ENCODE assay signal across 20 cellular contexts in genomic region chr1:54077359-54077758, GRCh38. TPM values are rescaled to one million over a fixed set of nuclear protein-coding genes. Genes with fewer than 3 reads are reported as not detected.
DNase-seq lines count a peak whose midpoint lies in the region; ATAC-seq and TF ChIP-seq lines count a peak whose summit lies in the region.
"Had no signal": no experiment of that assay in that cellular context is flagged by ENCODE, and none has a peak within 500 bp of the region (broad histone marks: within the 10 kb centered on the region; RNA-seq: fewer than 3 reads in every experiment).

No MANE protein-coding gene starts in this region.

- ATAC-seq in left colon (peak; percentile 16), left lung (no peak)
- ATAC-seq: CD8-positive, alpha-beta T cell; GM12878 had no signal

- intact Hi-C loops in left colon (cut with DNase I, micrococcal nuclease), result no loop called here
- intact Hi-C loops in prostate gland (cut with DNase I), result no loop called here
- intact Hi-C loops in left lung (cut with DNase I), result no loop called here

- no peak for TF ChIP-seq CTCF in C4-2B (conservative IDR thresholded peaks at IDR 0.05)
- no peak for TF ChIP-seq CTCF in VCaP (conservative IDR thresholded peaks at IDR 0.05)
- no peak for TF ChIP-seq CTCF in prostate gland (IDR thresholded peaks at IDR 0.05)
- no peak for TF ChIP-seq CTCF in left lung (IDR thresholded peaks at IDR 0.05)

- H3K27ac ChIP-seq in C4-2B (peak overlapping the region; percentile 65; the same call in 1 of the 2 replicates), VCaP (peak overlapping the region; percentile 81), prostate gland (peak overlapping the region; percentile 41 to 71), left lung (no peak overlapping the region)
- H3K27ac ChIP-seq: BLaER1 had no signal

- H3K36me3 ChIP-seq in prostate gland (no peaks in the 10 kb centered on the region), left lung (peaks cover 0 to 3% of the 10 kb centered on the region in 2 donors)

- DNase-seq in left colon, result no peak
- no peak for DNase-seq in prostate gland (ENCODE audit: low spot score)
- no peak for DNase-seq in RPMI8226
- no peak for DNase-seq in left lung
- no peak for DNase-seq in T1000 (lab: John Stamatoyannopoulos, UW)
- no peak for DNase-seq in GM19240 (ENCODE audit: insufficient read length, low spot score)
- DNase-seq: Calu3; CD8-positive, alpha-beta T cell; DMS 273 treated with DMSO at 0.1 percent for 48 hours; DMS53; DND-41; EL; H9 had no signal

- no peaks in the 10 kb centered on the region for H3K9me3 ChIP-seq in prostate gland
- no peaks in the 10 kb centered on the region for H3K9me3 ChIP-seq in left lung
- H3K9me3 ChIP-seq: BLaER1 had no signal

- no peak for TF ChIP-seq POLR2A in prostate gland (IDR thresholded peaks at IDR 0.05)

- H3K4me1 ChIP-seq in prostate gland (replicated peaks) (peaks cover 6% of the 10 kb centered on the region), left lung (no peaks in the 10 kb centered on the region)
- H3K4me1 ChIP-seq: BLaER1 had no signal

- H3K4me3 ChIP-seq in prostate gland, result no peak overlapping the region
- H3K4me3 ChIP-seq in left lung, result no peak overlapping the region
- H3K4me3 ChIP-seq: BLaER1, GM12878 had no signal

- H3K27me3 ChIP-seq in prostate gland (replicated peaks; ENCODE audit: insufficient read depth) (no peaks in the 10 kb centered on the region), left lung (no peaks in the 10 kb centered on the region)
- H3K27me3 ChIP-seq: BLaER1 had no signal

RNA-seq across cellular contexts. Expression of gene TCEANC2, which starts 24.0 kb away (rescaled TPM):
- total RNA-seq in left colon (1 to 10 TPM; 3.4 to 4.4 TPM), prostate gland (1 to 10 TPM; 2.5 to 5.0 TPM), left lung (1 to 10 TPM; 5.2 to 5.8 TPM)

RNA-seq across cellular contexts. Expression of gene TMEM59, which starts 24.4 kb away (rescaled TPM):
- total RNA-seq in left colon (1,000 to 10,000 TPM in 1 of 2 donors, 100 to 1,000 TPM in 1; 782 to 1,105 TPM), prostate gland (100 to 1,000 TPM; 394 to 817 TPM), left lung (100 to 1,000 TPM; 354 to 468 TPM)

RNA-seq across cellular contexts. Expression of gene LDLRAD1, which starts 59.4 kb away (rescaled TPM):
- total RNA-seq in left colon (not detected), prostate gland (1 to 10 TPM in 1 of 2 donors, under 1 TPM in 1; 0.55 to 3.3 TPM), left lung (1 to 10 TPM in 1 of 2 donors, not detected in 1; 6.5 TPM)
- total RNA-seq: A673; Calu3; CD8-positive, alpha-beta T cell; G401; GM12878; H1; H9 had no signal

Comparison
In these comparisons a context has a peak if more than half of its experiments do, and no peak if none do; other contexts are left out.
1. H3K27ac ChIP-seq: peak in C4-2B (single experiment), VCaP (single experiment) and prostate gland (2 of 2); none in left lung (0 of 2).